Comparison of ENCODE assay signal across 1 cellular context in the genomic region with DNA sequence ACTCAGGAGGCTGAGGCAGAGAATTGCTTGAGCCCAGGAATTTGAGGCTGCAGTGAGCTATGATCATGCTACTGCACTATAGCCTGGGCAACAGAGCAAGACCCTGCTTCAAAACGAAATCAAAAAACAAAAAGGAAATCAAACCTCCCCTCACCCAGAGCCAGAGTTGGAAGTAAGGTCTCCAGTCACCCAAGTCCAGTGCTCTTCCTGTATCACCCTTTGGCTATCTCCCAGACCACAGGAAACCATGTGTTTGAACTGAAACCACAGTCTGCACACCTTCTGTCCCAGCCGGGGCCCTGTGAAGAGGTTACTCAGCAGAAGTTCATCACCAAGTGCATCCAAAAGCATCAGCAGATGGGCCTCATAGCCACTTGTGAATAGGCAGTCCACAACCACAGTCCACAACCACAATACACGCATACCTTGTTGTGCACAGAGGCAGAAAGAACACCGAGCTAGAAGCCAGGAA.
TF ChIP-seq lines count a peak whose summit lies in the region.

No MANE protein-coding gene starts in this region.

TF ChIP-seq in GM23338, 12 proteins besides CTCF, POLR2A, EP300 and RAD21 (continued from another document):
- TF ChIP-seq, protein P1, sequence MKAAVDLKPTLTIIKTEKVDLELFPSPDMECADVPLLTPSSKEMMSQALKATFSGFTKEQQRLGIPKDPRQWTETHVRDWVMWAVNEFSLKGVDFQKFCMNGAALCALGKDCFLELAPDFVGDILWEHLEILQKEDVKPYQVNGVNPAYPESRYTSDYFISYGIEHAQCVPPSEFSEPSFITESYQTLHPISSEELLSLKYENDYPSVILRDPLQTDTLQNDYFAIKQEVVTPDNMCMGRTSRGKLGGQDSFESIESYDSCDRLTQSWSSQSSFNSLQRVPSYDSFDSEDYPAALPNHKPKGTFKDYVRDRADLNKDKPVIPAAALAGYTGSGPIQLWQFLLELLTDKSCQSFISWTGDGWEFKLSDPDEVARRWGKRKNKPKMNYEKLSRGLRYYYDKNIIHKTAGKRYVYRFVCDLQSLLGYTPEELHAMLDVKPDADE (IDR thresholded peaks at IDR 0.05), result no peak
- TF ChIP-seq JUNB (IDR thresholded peaks at IDR 0.05; ENCODE audit: unreplicated experiment) (no peak), EZH2phosphoT487 (IDR thresholded peaks at IDR 0.05; ENCODE audit: unreplicated experiment) (no peak), NANOG (IDR thresholded peaks at IDR 0.05; ENCODE audit: borderline replicate concordance) (no peak), ZNF114 (CRISPR knock-in tag; IDR thresholded peaks at IDR 0.05) (no peak)
- TF ChIP-seq, protein P2, sequence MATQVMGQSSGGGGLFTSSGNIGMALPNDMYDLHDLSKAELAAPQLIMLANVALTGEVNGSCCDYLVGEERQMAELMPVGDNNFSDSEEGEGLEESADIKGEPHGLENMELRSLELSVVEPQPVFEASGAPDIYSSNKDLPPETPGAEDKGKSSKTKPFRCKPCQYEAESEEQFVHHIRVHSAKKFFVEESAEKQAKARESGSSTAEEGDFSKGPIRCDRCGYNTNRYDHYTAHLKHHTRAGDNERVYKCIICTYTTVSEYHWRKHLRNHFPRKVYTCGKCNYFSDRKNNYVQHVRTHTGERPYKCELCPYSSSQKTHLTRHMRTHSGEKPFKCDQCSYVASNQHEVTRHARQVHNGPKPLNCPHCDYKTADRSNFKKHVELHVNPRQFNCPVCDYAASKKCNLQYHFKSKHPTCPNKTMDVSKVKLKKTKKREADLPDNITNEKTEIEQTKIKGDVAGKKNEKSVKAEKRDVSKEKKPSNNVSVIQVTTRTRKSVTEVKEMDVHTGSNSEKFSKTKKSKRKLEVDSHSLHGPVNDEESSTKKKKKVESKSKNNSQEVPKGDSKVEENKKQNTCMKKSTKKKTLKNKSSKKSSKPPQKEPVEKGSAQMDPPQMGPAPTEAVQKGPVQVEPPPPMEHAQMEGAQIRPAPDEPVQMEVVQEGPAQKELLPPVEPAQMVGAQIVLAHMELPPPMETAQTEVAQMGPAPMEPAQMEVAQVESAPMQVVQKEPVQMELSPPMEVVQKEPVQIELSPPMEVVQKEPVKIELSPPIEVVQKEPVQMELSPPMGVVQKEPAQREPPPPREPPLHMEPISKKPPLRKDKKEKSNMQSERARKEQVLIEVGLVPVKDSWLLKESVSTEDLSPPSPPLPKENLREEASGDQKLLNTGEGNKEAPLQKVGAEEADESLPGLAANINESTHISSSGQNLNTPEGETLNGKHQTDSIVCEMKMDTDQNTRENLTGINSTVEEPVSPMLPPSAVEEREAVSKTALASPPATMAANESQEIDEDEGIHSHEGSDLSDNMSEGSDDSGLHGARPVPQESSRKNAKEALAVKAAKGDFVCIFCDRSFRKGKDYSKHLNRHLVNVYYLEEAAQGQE (IDR thresholded peaks at IDR 0.05; ENCODE audit: unreplicated experiment), result no peak
